Comparison of ENCODE assay signal across 8 cellular contexts in genomic region chr1:35031103-35031452, GRCh38. TPM values are rescaled to one million over a fixed set of nuclear protein-coding genes. Genes with fewer than 3 reads are reported as not detected.
A peak's percentile ranks its signal among the peaks of the same experiment; 100 is the strongest.
DNase-seq lines count a peak whose midpoint lies in the region; ATAC-seq, FAIRE-seq and TF ChIP-seq lines count a peak whose summit lies in the region.

No MANE protein-coding gene starts in this region.

- peak overlapping the region; percentile 98 for H2AFZ ChIP-seq in GM23338
- peak overlapping the region; percentile 72 for H2AFZ ChIP-seq in SU-DHL-6 (ENCODE audit: low read depth, low read length, severe bottlenecking)

- peak overlapping the region; percentile 99 for H3K4me3 Mint-ChIP-seq in GM23338

- H3K27ac ChIP-seq in GM23338 (ENCODE audit: low read depth) (peak overlapping the region; percentile 86), SU-DHL-6 (ENCODE audit: low read depth, low read length) (peak overlapping the region; percentile 68), ascending aorta (peak overlapping the region; percentile 91 to 94), small intestine (ENCODE audit: low read depth in 1 of 2, low read length in 1 of 2) (peak overlapping the region; percentile 89 to 99)

- H3K27me3 ChIP-seq in GM23338 (ENCODE audit: insufficient read depth) (no peaks in the 10 kb centered on the region), SU-DHL-6 (ENCODE audit: low read length) (no peaks in the 10 kb centered on the region), ascending aorta (no peaks in the 10 kb centered on the region), iPS-15b (ENCODE audit: control insufficient read depth, insufficient read depth, low read length) (no peaks in the 10 kb centered on the region), small intestine (ENCODE audit: control insufficient read depth in 2 of 2, insufficient read depth in 2 of 2, low read length in 2 of 2) (no peaks in the 10 kb centered on the region)

- no peaks in the 10 kb centered on the region for H4K20me1 ChIP-seq in GM23338 (replicated peaks; ENCODE audit: insufficient read depth)
- H4K20me1 ChIP-seq in SU-DHL-6 (ENCODE audit: low read depth, low read length) = no peaks in the 10 kb centered on the region

- H3K27ac Mint-ChIP-seq in GM23338 = peak overlapping the region; percentile 99

- peak overlapping the region; percentile 90 for H3K4me3 ChIP-seq in GM23338
- peak overlapping the region; percentile 88 for H3K4me3 ChIP-seq in SU-DHL-6 (ENCODE audit: insufficient read depth, low read length, poor library complexity, severe bottlenecking)
- H3K4me3 ChIP-seq in ascending aorta = peak overlapping the region; percentile 65 to 84
- H3K4me3 ChIP-seq in iPS-15b (ENCODE audit: low read depth, low read length) = peak overlapping the region; percentile 96
- peak overlapping the region; percentile 65 to 79 for H3K4me3 ChIP-seq in small intestine (ENCODE audit: low read depth in 1 of 2, low read length in 2 of 2)

- DNase-seq in Ammon's horn (ENCODE audit: low spot score) (peak; percentile 6), GM23338 (ENCODE audit: low spot score) (peak; percentile 57), ascending aorta (ENCODE audit: low spot score in 2 of 2) (peak in 1 of 2 donors; percentile 65), small intestine (peak; percentile 49), NCI-H1930 (lab: John Stamatoyannopoulos, UW) (no peak), GF-D8 (lab: John Stamatoyannopoulos, UW) (no peak)

- peaks cover 6% of the 10 kb centered on the region; the same call in 1 of the 3 replicates for H3K4me1 Mint-ChIP-seq in GM23338

- H3K9me2 ChIP-seq in GM23338 (ENCODE audit: insufficient read depth) = 0 out of 2 replicates have a peak, but pooled peaks cover 2% of the 10 kb centered on the region
- H3K9me2 ChIP-seq in SU-DHL-6 (replicated peaks; ENCODE audit: insufficient read depth, low read length) = no peaks in the 10 kb centered on the region

- H3K4me2 ChIP-seq in GM23338 (peak overlapping the region; percentile 84), SU-DHL-6 (ENCODE audit: low read depth, low read length, poor library complexity, severe bottlenecking) (peak overlapping the region; percentile 98)

- H3K4me1 ChIP-seq in GM23338 (ENCODE audit: insufficient read depth) (no peaks in the 10 kb centered on the region), ascending aorta (peaks cover 0 to 16% of the 10 kb centered on the region in 2 donors), iPS-15b (ENCODE audit: control insufficient read depth, insufficient read depth, low read length) (no peaks in the 10 kb centered on the region), small intestine (ENCODE audit: control insufficient read depth in 2 of 2, insufficient read depth in 1 of 2, low read depth in 1 of 2, low read length in 1 of 2) (peaks cover 4 to 8% of the 10 kb centered on the region in 2 donors)

- H3K36me3 ChIP-seq in GM23338 (ENCODE audit: insufficient read depth) = no peaks in the 10 kb centered on the region; the same call in 1 of the 2 replicates
- peaks cover 13% of the 10 kb centered on the region for H3K36me3 ChIP-seq in SU-DHL-6 (ENCODE audit: low read length)
- peaks cover 0 to 8% of the 10 kb centered on the region in 2 donors for H3K36me3 ChIP-seq in ascending aorta
- H3K36me3 ChIP-seq in iPS-15b (ENCODE audit: control insufficient read depth, insufficient read depth, low read length) = no peaks in the 10 kb centered on the region
- H3K36me3 ChIP-seq in small intestine (ENCODE audit: control insufficient read depth in 2 of 2, insufficient read depth in 2 of 2, low read length in 2 of 2) = no peaks in the 10 kb centered on the region

- H3K9me3 Mint-ChIP-seq in GM23338 = peaks cover 22% of the 10 kb centered on the region; the same call in 2 of the 3 replicates

- peaks cover 13% of the 10 kb centered on the region; the same call in 1 of the 2 replicates for H3K9me3 ChIP-seq in SU-DHL-6 (ENCODE audit: insufficient read depth, low read length)
- peaks cover 0 to 6% of the 10 kb centered on the region in 2 donors for H3K9me3 ChIP-seq in ascending aorta
- H3K9me3 ChIP-seq in iPS-15b (ENCODE audit: control insufficient read depth, insufficient read depth, low read length) = no peaks in the 10 kb centered on the region
- no peaks in the 10 kb centered on the region for H3K9me3 ChIP-seq in small intestine (ENCODE audit: control insufficient read depth, low read depth)

- H3K27me3 Mint-ChIP-seq in GM23338 (ENCODE audit: insufficient read depth, low read depth, poor library complexity) = peaks cover 6% of the 10 kb centered on the region

- no peaks in the 10 kb centered on the region for H3F3A ChIP-seq in GM23338 (replicated peaks; ENCODE audit: low read depth)
- H3F3A ChIP-seq in SU-DHL-6 (ENCODE audit: insufficient read depth) = peaks cover 10% of the 10 kb centered on the region

- no peak for FAIRE-seq in small intestine (lab: Jason Lieb, UNC)

- no peak for TF ChIP-seq CTCF in GM23338 (conservative IDR thresholded peaks at IDR 0.05; ENCODE audit: low read depth in 2 of 2)
- TF ChIP-seq CTCF in SU-DHL-6 (IDR thresholded peaks at IDR 0.05; ENCODE audit: insufficient read depth, low read length, poor library complexity, severe bottlenecking) = no peak
- TF ChIP-seq CTCF in ascending aorta (IDR thresholded peaks at IDR 0.05) = no peak

- H3K79me2 ChIP-seq in GM23338 (replicated peaks; ENCODE audit: insufficient read depth) (peaks cover 18% of the 10 kb centered on the region), SU-DHL-6 (ENCODE audit: insufficient read depth, low read length) (peaks cover 19% of the 10 kb centered on the region)

- intact Hi-C loops in ascending aorta (cut with DNase I) = loop anchor here (2.0 to 5.0 kb wide), 5 partner anchors 48 to 236 kb away; partner anchors contain the start of genes SFPQ, SMIM12, ZMYM1 and ZMYM4

- peaks cover 20% of the 10 kb centered on the region; the same call in 2 of the 3 replicates for H3K36me3 Mint-ChIP-seq in GM23338 (ENCODE audit: low read depth)

- 0 to 1% (median 1%) methylated on average over 11 of the region's 11 CpGs for WGBS in small intestine, 3 donors

- ATAC-seq in GM23338 = peak; percentile 62

- H3K9ac ChIP-seq in SU-DHL-6 (ENCODE audit: low read length) (peak overlapping the region; percentile 80), iPS-15b (ENCODE audit: low read depth, low read length) (peak overlapping the region; percentile 93)

TF ChIP-seq in GM23338, 12 proteins besides CTCF, POLR2A, EP300 and RAD21 (continues in another document):
- TF ChIP-seq ZNF114 (CRISPR knock-in tag; IDR thresholded peaks at IDR 0.05) (no peak), EZH2phosphoT487 (IDR thresholded peaks at IDR 0.05; ENCODE audit: unreplicated experiment) (no peak)

RNA-seq across cellular contexts. Expression of gene ZMYM6, which starts 0.7 kb away (rescaled TPM):
- total RNA-seq in GM23338 (2014; rRNA removed; shearing (Covaris generic)) = 12.4 and 16.8 TPM in 2 replicates
- polyA plus RNA-seq in GM23338 (2016; fragmentation: Nextera tagmentation; extraction: Ambion mirVana) = 5.8 and 7.0 TPM in 2 replicates
- 2.6 TPM for total RNA-seq in ascending aorta
- polyA plus RNA-seq in small intestine = 10 to 100 TPM in 1 of 3 donors, 1 to 10 TPM in 2; 6.6 to 10.7 (median 9.2) TPM

RNA-seq across cellular contexts. Expression of gene TMEM35B, which starts 45.9 kb away (rescaled TPM):
- 7.6 and 9.1 TPM in 2 replicates for total RNA-seq in GM23338 (2014; rRNA removed; shearing (Covaris generic))
- polyA plus RNA-seq in GM23338 (2016; fragmentation: Nextera tagmentation; extraction: Ambion mirVana) (27.0 and 27.1 TPM in 2 replicates), small intestine (10 to 100 TPM in 2 of 3 donors, 1 to 10 TPM in 1; 5.6 to 41.4 (median 14.6) TPM)
- 16.1 TPM for total RNA-seq in ascending aorta

RNA-seq across cellular contexts. Expression of gene ZMYM1, which starts 48.1 kb away (rescaled TPM):
- 51.0 and 51.9 TPM in 2 replicates for total RNA-seq in GM23338 (2014; rRNA removed; shearing (Covaris generic))
- polyA plus RNA-seq in GM23338 (2016; fragmentation: Nextera tagmentation; extraction: Ambion mirVana) = 25.8 and 37.4 TPM in 2 replicates
- total RNA-seq in ascending aorta = 4.6 TPM
- 1 to 10 TPM; 1.1 to 4.0 (median 2.5) TPM for polyA plus RNA-seq in small intestine

Comparison
In these comparisons a context has a peak if more than half of its experiments do, and no peak if none do; other contexts are left out.
1. DNase-seq: peak in Ammon's horn (single experiment), GM23338 (single experiment) and small intestine (single experiment); none in NCI-H1930 (0 of 2) and GF-D8 (single experiment).
2. Peak in every context shown above with its lines, with median percentiles within 50 percentile points of each other: H3K27ac ChIP-seq and H3K4me3 ChIP-seq.